5 cellular contexts compared by ENCODE assay signal in genomic region chr3:132973441-132973840, GRCh38.
"Had no signal": no experiment of that assay in that cellular context is flagged by ENCODE, and none has a peak within 500 bp of the region (broad histone marks: within the 10 kb centered on the region; RNA-seq: fewer than 3 reads in every experiment).

No MANE protein-coding gene starts in this region.

- H3K9ac ChIP-seq: GM23248 had no signal

- H3K4me3 ChIP-seq: GM23248, K562 had no signal

- H3K27ac ChIP-seq: GM23248 had no signal

- DNase-seq: GM23248, H9, HCEC 1CT, IMR-90 had no signal

- H3K4me1 Mint-ChIP-seq: H9 had no signal

- H3K4me3 Mint-ChIP-seq: H9 had no signal

- H2AFZ ChIP-seq: GM23248 had no signal
